Comparison of ENCODE assay signal across 9 cellular contexts in the genomic region with DNA sequence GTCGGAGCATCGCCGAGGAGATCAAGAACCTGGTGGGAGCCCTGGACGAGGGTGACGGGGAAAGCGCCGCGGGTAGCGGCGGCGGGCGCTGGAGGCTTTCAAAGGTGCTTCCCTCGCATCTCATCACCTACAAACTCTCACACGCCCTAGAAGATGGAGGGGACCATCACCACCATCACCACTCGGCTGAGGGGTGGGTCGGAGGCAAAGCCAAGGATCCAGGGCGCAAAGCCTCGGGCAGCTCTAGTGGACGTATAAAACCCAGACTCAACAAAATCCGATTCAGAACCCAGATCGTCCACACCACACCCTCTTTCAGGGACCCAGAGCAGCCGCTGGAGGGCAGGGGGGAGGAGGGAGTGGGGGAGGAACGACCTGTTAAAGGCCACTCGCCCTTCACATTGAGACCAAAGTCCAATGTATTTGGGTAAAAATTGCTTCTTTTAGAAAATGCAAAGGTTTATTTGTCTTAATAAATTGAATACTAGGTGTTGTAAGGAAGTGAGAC. TPM values are rescaled to one million over a fixed set of nuclear protein-coding genes. Genes with fewer than 3 reads are reported as not detected.
DNase-seq lines count a peak whose midpoint lies in the region; ATAC-seq and TF ChIP-seq lines count a peak whose summit lies in the region.
"Had no signal": no experiment of that assay in that cellular context is flagged by ENCODE, and none has a peak within 500 bp of the region (broad histone marks: within the 10 kb centered on the region; RNA-seq: fewer than 3 reads in every experiment).

No MANE protein-coding gene starts in this region.

- H3K36me3 ChIP-seq in SJSA1 (peaks cover 32% of the 10 kb centered on the region), hepatocyte (replicated peaks; ENCODE audit: insufficient read depth, low read depth) (no peaks in the 10 kb centered on the region), prostate gland (no peaks in the 10 kb centered on the region)

- H3K4me3 ChIP-seq in SJSA1 (peak overlapping the region; percentile 97; the same call in 1 of the 2 replicates), hepatocyte (peak overlapping the region; percentile 32), prostate gland (peak overlapping the region; percentile 58 to 98)

- intact Hi-C loops in prostate gland (cut with DNase I): loop anchor here (2.0 to 10.0 kb wide), 2 partner anchors 75 to 109 kb away; no protein-coding TSS in a partner anchor

- peaks cover 61% of the 10 kb centered on the region for H3K79me2 ChIP-seq in hepatocyte

- H3K4me2 ChIP-seq in hepatocyte: peak overlapping the region; percentile 85

- TF ChIP-seq CTCF in hepatocyte (IDR thresholded peaks at IDR 0.05; ENCODE audit: poor library complexity) (peak; percentile 15), prostate gland (IDR thresholded peaks at IDR 0.05) (no peak)

- TF ChIP-seq POLR2A in prostate gland (IDR thresholded peaks at IDR 0.05): no peak

- peaks cover 5% of the 10 kb centered on the region; the same call in 1 of the 2 replicates for H3K9me3 ChIP-seq in SJSA1 (replicated peaks)
- H3K9me3 ChIP-seq in hepatocyte (ENCODE audit: low read depth): no peaks in the 10 kb centered on the region
- H3K9me3 ChIP-seq in prostate gland: no peaks in the 10 kb centered on the region

- ATAC-seq in HG02610 (IDR thresholded peaks at IDR 0.05; ENCODE audit: unreplicated experiment): no peak

- peaks cover 7% of the 10 kb centered on the region for H4K20me1 ChIP-seq in hepatocyte (ENCODE audit: insufficient read depth, poor library complexity, severe bottlenecking)

- H2AFZ ChIP-seq in hepatocyte: peak overlapping the region; percentile 24

- no peaks in the 10 kb centered on the region for H3K9me2 ChIP-seq in hepatocyte (replicated peaks; ENCODE audit: insufficient read depth)

- H3K27me3 ChIP-seq in SJSA1 (replicated peaks) (no peaks in the 10 kb centered on the region), hepatocyte (no peaks in the 10 kb centered on the region), prostate gland (replicated peaks; ENCODE audit: insufficient read depth) (no peaks in the 10 kb centered on the region)

- H3K27ac ChIP-seq in SJSA1 (no peak overlapping the region), hepatocyte (peak overlapping the region; percentile 90), prostate gland (no peak overlapping the region)

- WGBS in hepatocyte (ENCODE audit: low lambda C conversion rate, missing lambda C conversion rate): 22% methylated on average over 24 of the region's 24 CpGs
- WGBS in prostate gland: 76% methylated on average over 24 of the region's 24 CpGs

- H3K4me1 ChIP-seq in SJSA1 (replicated peaks) (peaks cover 38% of the 10 kb centered on the region), hepatocyte (ENCODE audit: insufficient read depth) (peaks cover 9% of the 10 kb centered on the region), prostate gland (replicated peaks) (no peaks in the 10 kb centered on the region)

- DNase-seq in ELR (ENCODE audit: low read depth): peak; percentile 36
- no peak for DNase-seq in SJSA1 (ENCODE audit: low read depth in 1 of 2, low spot score in 2 of 2)
- no peak for DNase-seq in hepatocyte (ENCODE audit: low spot score)
- no peak for DNase-seq in prostate gland (ENCODE audit: low spot score)
- no peak for DNase-seq in effector CD4-positive, alpha-beta T cell
- DNase-seq in stimulated activated CD4-positive, alpha-beta T cell treated with anti-CD3 and anti-CD28 coated beads, Interleukin-1b, Interleukin-23, amount 100 ng/mL, for 48 hours: no peak
- DNase-seq in SKM-1 treated with dmso at 0.1 percent for 144 hours (lab: John Stamatoyannopoulos, UW; ENCODE audit: unreplicated experiment): no peak
- DNase-seq: KG1 had no signal

RNA-seq across cellular contexts. Expression of gene SOWAHC, which starts 1.5 kb away (rescaled TPM):
- total RNA-seq in SJSA1 (2014; rRNA removed; shearing (Covaris generic)): 11.7 and 18.5 TPM in 2 replicates
- total RNA-seq in hepatocyte: 26.2 and 26.5 TPM in 2 replicates
- polyA plus RNA-seq in hepatocyte: 14.0 and 18.8 TPM in 2 replicates
- 10 to 100 TPM; 20.7 to 24.9 TPM for total RNA-seq in prostate gland

RNA-seq across cellular contexts. Expression of gene SEPTIN10, which starts 1.9 kb away (rescaled TPM):
- total RNA-seq in SJSA1 (2014; rRNA removed; shearing (Covaris generic)): 99.8 and 103 TPM in 2 replicates
- 49.3 and 58.7 TPM in 2 replicates for total RNA-seq in hepatocyte
- 35.7 and 38.7 TPM in 2 replicates for polyA plus RNA-seq in hepatocyte
- total RNA-seq in prostate gland: 10 to 100 TPM; 66.3 to 94.9 TPM

Comparison
In these comparisons a context has a peak if more than half of its experiments do, and no peak if none do; other contexts are left out.
1. H3K4me3 ChIP-seq: peak in every context shown above with its lines; median percentile 97 in SJSA1; 78 in prostate gland; 32 in hepatocyte.